19 cellular contexts compared by ENCODE assay signal in the genomic region with DNA sequence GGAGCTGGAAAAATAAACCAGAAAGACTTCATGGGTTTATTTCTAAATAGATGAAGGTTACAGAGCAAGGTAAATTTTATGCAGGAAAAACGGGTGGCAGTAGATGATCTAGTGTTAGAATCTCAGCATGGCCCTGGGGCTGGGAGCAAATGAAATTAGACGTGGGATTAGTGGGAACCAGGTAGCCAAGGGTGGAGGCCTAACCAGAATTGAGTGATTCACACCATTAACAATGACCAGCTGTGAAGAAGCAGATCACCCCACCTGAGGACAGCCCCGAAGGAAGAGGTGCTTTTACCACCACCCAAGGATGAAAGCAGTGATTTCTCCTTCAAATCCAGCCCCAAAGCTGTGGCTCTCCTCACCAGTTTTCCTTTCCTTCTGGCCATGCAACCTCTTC. TPM values are rescaled to one million over a fixed set of nuclear protein-coding genes. Genes with fewer than 3 reads are reported as not detected.
A peak's percentile ranks its signal among the peaks of the same experiment; 100 is the strongest.
DNase-seq lines count a peak whose midpoint lies in the region; ATAC-seq, FAIRE-seq and TF ChIP-seq lines count a peak whose summit lies in the region.
"Had no signal": no experiment of that assay in that cellular context is flagged by ENCODE, and none has a peak within 500 bp of the region (broad histone marks: within the 10 kb centered on the region; RNA-seq: fewer than 3 reads in every experiment).

No MANE protein-coding gene starts in this region.

- no peaks in the 10 kb centered on the region for H3K36me3 Mint-ChIP-seq in WTC11

- no peak overlapping the region for H3K4me3 ChIP-seq in KMS-11 (IDR thresholded peaks at IDR 0.05; ENCODE audit: insufficient read depth, low read depth, low read length)
- no peak overlapping the region for H3K4me3 ChIP-seq in smooth muscle cell
- H3K4me3 ChIP-seq in pancreas: no peak overlapping the region

- POLR2A ChIA-PET in WTC11 (lab: Charles Lee): interaction anchor here (1.1 kb wide), 1 partner anchor 14 kb away, joined by 5 read pairs; no protein-coding TSS in a partner anchor

- H3K4me1 Mint-ChIP-seq in WTC11: no peaks in the 10 kb centered on the region

- H3K4me3 Mint-ChIP-seq in WTC11: no peak overlapping the region

- TF ChIP-seq CTCF in KMS-11 (conservative IDR thresholded peaks at IDR 0.05; ENCODE audit: low read depth, low read length) (no peak), WTC11 (IDR thresholded peaks at IDR 0.05) (no peak), smooth muscle cell (IDR thresholded peaks at IDR 0.05; ENCODE audit: borderline replicate concordance, insufficient read depth, poor library complexity, severe bottlenecking) (no peak), pancreas (IDR thresholded peaks at IDR 0.05) (no peak)

- WGBS in smooth muscle cell (ENCODE audit: low lambda C conversion rate): 93% methylated on average over 3 of the region's 3 CpGs
- WGBS in pancreas, 2 donors: 73 to 85% methylated on average over 3 of the region's 3 CpGs

- no peaks in the 10 kb centered on the region for H3K79me2 ChIP-seq in KMS-11 (ENCODE audit: insufficient read depth, low read depth)
- H3K79me2 ChIP-seq in smooth muscle cell (ENCODE audit: low read depth): no peaks in the 10 kb centered on the region

- CTCF ChIA-PET in WTC11 (lab: Charles Lee): no interaction called here

- DNase-seq in WTC11 (ENCODE audit: low spot score) (no peak), smooth muscle cell (lab: John Stamatoyannopoulos, UW; ENCODE audit: unreplicated experiment) (no peak), pancreas (no peak), NCI-H146 treated with DMSO at 0.1 percent for 48 hours (lab: John Stamatoyannopoulos, UW; ENCODE audit: unreplicated experiment) (no peak), amygdala (lab: John Stamatoyannopoulos, UW) (no peak)
- DNase-seq: ACHN, C1 segment of cervical spinal cord, GOT3, NCI-H1694 treated with DMSO at 0.1 percent for 48 hours, NCI-H2081 treated with DMSO at 0.1 percent for 48 hours, NCI-H2171 treated with DMSO at 0.1 percent for 48 hours, NCI-H524 treated with DMSO at 0.1 percent for 48 hours had no signal

- no peaks in the 10 kb centered on the region for H4K20me1 ChIP-seq in KMS-11 (ENCODE audit: insufficient read depth)
- H4K20me1 ChIP-seq in smooth muscle cell (ENCODE audit: low read depth): no peaks in the 10 kb centered on the region

- H3F3A ChIP-seq in smooth muscle cell (ENCODE audit: low read depth): peaks cover 5% of the 10 kb centered on the region

- H3K27me3 Mint-ChIP-seq in WTC11 (ENCODE audit: low read depth): no peaks in the 10 kb centered on the region; the same call in 1 of the 2 replicates

- intact Hi-C loops in pancreas (cut with DNase I): no loop called here

- no peak overlapping the region; the same call in 1 of the 2 replicates for H3K9ac ChIP-seq in KMS-11
- H3K9ac ChIP-seq in smooth muscle cell (ENCODE audit: low read depth): peak overlapping the region; percentile 36

- H3K4me1 ChIP-seq in KMS-11 (ENCODE audit: low read depth, poor library complexity, severe bottlenecking): peaks cover 32% of the 10 kb centered on the region
- H3K4me1 ChIP-seq in smooth muscle cell (ENCODE audit: low read depth): no peaks in the 10 kb centered on the region
- H3K4me1 ChIP-seq in pancreas: no peaks in the 10 kb centered on the region

- H3K4me2 ChIP-seq in KMS-11 (peak overlapping the region; percentile 47; the same call in 1 of the 2 replicates), smooth muscle cell (no peak overlapping the region)

- H3K36me3 ChIP-seq in KMS-11 (ENCODE audit: insufficient read depth) (no peaks in the 10 kb centered on the region), smooth muscle cell (ENCODE audit: low read depth) (no peaks in the 10 kb centered on the region), pancreas (no peaks in the 10 kb centered on the region)

- FAIRE-seq in pancreas (lab: Jason Lieb, UNC): no peak
- FAIRE-seq: G401.6, GM19239, HTR-8/SVneo had no signal

- H2AFZ ChIP-seq in KMS-11 (ENCODE audit: low read depth) (peak overlapping the region; percentile 58; the same call in 1 of the 2 replicates), smooth muscle cell (ENCODE audit: low read depth) (no peak overlapping the region)

- H3K27ac ChIP-seq in KMS-11 (peak overlapping the region; percentile 95), smooth muscle cell (ENCODE audit: low read depth) (peak overlapping the region; percentile 77), pancreas (no peak overlapping the region)

- no peaks in the 10 kb centered on the region for H3K9me3 Mint-ChIP-seq in WTC11

- H3K27ac Mint-ChIP-seq in WTC11: peak overlapping the region; percentile 3; the same call in 1 of the 2 replicates

- H3K9me3 ChIP-seq in smooth muscle cell (replicated peaks; ENCODE audit: low read depth) (no peaks in the 10 kb centered on the region), pancreas (no peaks in the 10 kb centered on the region)

- no peaks in the 10 kb centered on the region for H3K27me3 ChIP-seq in KMS-11 (ENCODE audit: insufficient read depth, low read depth)
- H3K27me3 ChIP-seq in smooth muscle cell (ENCODE audit: low read depth): peaks cover 2% of the 10 kb centered on the region
- no peaks in the 10 kb centered on the region for H3K27me3 ChIP-seq in pancreas

- no peak for ATAC-seq in WTC11
- peak; percentile 68 for ATAC-seq in esophagus mucosa
- no peak for ATAC-seq in pancreas
- ATAC-seq: HCT116, Right ventricle myocardium inferior had no signal

TF ChIP-seq in WTC11, 78 proteins besides CTCF, POLR2A, EP300 and RAD21 (continues in another document):
- no peak for TF ChIP-seq TEAD1 (CRISPR knock-in tag; IDR thresholded peaks at IDR 0.05)
- no peak for TF ChIP-seq JUN (CRISPR knock-in tag; IDR thresholded peaks at IDR 0.05)
- no peak for TF ChIP-seq RORB (CRISPR knock-in tag; IDR thresholded peaks at IDR 0.05)
- TF ChIP-seq, protein P1, sequence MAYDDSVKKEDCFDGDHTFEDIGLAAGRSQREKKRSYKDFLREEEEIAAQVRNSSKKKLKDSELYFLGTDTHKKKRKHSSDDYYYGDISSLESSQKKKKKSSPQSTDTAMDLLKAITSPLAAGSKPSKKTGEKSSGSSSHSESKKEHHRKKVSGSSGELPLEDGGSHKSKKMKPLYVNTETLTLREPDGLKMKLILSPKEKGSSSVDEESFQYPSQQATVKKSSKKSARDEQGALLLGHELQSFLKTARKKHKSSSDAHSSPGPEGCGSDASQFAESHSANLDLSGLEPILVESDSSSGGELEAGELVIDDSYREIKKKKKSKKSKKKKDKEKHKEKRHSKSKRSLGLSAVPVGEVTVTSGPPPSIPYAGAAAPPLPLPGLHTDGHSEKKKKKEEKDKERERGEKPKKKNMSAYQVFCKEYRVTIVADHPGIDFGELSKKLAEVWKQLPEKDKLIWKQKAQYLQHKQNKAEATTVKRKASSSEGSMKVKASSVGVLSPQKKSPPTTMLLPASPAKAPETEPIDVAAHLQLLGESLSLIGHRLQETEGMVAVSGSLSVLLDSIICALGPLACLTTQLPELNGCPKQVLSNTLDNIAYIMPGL (CRISPR knock-in tag; IDR thresholded peaks at IDR 0.05): no peak
- TF ChIP-seq MXD4 (CRISPR knock-in tag; IDR thresholded peaks at IDR 0.05; ENCODE audit: borderline replicate concordance): no peak
- no peak for TF ChIP-seq PRRX2 (CRISPR knock-in tag; IDR thresholded peaks at IDR 0.05)
- no peak for TF ChIP-seq JAZF1 (CRISPR knock-in tag; IDR thresholded peaks at IDR 0.05)
- TF ChIP-seq FOXP1 (CRISPR knock-in tag; IDR thresholded peaks at IDR 0.05; ENCODE audit: borderline replicate concordance): no peak
- TF ChIP-seq ZNF423 (CRISPR knock-in tag; IDR thresholded peaks at IDR 0.05): no peak
- TF ChIP-seq ZNF263 (CRISPR knock-in tag; IDR thresholded peaks at IDR 0.05; ENCODE audit: low read depth): no peak
- TF ChIP-seq, protein P2, sequence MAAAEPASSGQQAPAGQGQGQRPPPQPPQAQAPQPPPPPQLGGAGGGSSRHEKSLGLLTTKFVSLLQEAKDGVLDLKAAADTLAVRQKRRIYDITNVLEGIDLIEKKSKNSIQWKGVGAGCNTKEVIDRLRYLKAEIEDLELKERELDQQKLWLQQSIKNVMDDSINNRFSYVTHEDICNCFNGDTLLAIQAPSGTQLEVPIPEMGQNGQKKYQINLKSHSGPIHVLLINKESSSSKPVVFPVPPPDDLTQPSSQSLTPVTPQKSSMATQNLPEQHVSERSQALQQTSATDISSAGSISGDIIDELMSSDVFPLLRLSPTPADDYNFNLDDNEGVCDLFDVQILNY (CRISPR knock-in tag; IDR thresholded peaks at IDR 0.05): no peak
- TF ChIP-seq, protein P3, sequence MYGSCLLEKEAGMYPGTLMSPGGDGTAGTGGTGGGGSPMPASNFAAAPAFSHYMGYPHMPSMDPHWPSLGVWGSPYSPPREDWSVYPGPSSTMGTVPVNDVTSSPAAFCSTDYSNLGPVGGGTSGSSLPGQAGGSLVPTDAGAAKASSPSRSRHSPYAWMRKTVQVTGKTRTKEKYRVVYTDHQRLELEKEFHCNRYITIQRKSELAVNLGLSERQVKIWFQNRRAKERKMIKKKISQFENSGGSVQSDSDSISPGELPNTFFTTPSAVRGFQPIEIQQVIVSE (CRISPR knock-in tag; IDR thresholded peaks at IDR 0.05; ENCODE audit: borderline replicate concordance): no peak
- TF ChIP-seq, protein P4, sequence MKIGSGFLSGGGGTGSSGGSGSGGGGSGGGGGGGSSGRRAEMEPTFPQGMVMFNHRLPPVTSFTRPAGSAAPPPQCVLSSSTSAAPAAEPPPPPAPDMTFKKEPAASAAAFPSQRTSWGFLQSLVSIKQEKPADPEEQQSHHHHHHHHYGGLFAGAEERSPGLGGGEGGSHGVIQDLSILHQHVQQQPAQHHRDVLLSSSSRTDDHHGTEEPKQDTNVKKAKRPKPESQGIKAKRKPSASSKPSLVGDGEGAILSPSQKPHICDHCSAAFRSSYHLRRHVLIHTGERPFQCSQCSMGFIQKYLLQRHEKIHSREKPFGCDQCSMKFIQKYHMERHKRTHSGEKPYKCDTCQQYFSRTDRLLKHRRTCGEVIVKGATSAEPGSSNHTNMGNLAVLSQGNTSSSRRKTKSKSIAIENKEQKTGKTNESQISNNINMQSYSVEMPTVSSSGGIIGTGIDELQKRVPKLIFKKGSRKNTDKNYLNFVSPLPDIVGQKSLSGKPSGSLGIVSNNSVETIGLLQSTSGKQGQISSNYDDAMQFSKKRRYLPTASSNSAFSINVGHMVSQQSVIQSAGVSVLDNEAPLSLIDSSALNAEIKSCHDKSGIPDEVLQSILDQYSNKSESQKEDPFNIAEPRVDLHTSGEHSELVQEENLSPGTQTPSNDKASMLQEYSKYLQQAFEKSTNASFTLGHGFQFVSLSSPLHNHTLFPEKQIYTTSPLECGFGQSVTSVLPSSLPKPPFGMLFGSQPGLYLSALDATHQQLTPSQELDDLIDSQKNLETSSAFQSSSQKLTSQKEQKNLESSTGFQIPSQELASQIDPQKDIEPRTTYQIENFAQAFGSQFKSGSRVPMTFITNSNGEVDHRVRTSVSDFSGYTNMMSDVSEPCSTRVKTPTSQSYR (CRISPR knock-in tag; IDR thresholded peaks at IDR 0.05): no peak
- TF ChIP-seq ELF4 (CRISPR knock-in tag; IDR thresholded peaks at IDR 0.05; ENCODE audit: low read depth): no peak
- TF ChIP-seq NR3C1 (CRISPR knock-in tag; conservative IDR thresholded peaks at IDR 0.05; ENCODE audit: low read depth): no peak

RNA-seq across cellular contexts. Expression of a gene that starts 20.8 kb away (rescaled TPM):
- total RNA-seq in WTC11 (2021): 5.1 to 6.6 TPM (median 5.9 TPM) in 3 replicates
- 74.3 TPM for total RNA-seq in esophagus mucosa
- total RNA-seq in smooth muscle cell: 22.4 and 24.5 TPM in 2 replicates
- 12.0 and 13.8 TPM in 2 replicates for polyA plus RNA-seq in smooth muscle cell
- total RNA-seq in pancreas: 10 to 100 TPM; 16.0 to 39.4 (median 20.9) TPM
- 10 to 100 TPM; 18.5 to 22.4 TPM for polyA plus RNA-seq in pancreas

Comparison
In these comparisons a context has a peak if more than half of its experiments do, and no peak if none do; other contexts are left out.
1. H3K27ac ChIP-seq: peak in KMS-11 (single experiment) and smooth muscle cell (single experiment); none in pancreas (0 of 4).